8 cellular contexts compared by ENCODE assay signal in the genomic region with DNA sequence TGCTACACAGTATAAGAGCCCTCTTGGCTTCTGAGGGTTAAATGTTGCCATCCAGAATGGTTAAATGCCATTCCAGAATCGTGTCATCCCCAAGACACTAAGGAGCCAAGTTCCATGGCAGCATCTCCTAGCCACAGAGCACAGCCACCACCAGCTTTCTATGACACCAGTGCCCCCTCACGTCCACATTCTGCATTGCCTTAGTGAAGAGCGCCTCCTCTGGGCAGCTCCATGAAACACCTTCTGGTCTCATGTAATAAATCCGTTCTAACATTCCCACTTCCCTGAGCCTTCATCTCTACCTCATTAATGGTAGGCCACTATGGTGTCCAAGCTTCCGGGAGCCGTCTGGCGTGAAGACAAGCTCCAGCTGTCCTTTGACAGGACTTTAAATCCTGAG. TPM values are rescaled to one million over a fixed set of nuclear protein-coding genes. Genes with fewer than 3 reads are reported as not detected.
A peak's percentile ranks its signal among the peaks of the same experiment; 100 is the strongest.
DNase-seq lines count a peak whose midpoint lies in the region; ATAC-seq, FAIRE-seq and TF ChIP-seq lines count a peak whose summit lies in the region.

No MANE protein-coding gene starts in this region.

- ATAC-seq in GM12878 (peak; percentile 90), HG02588 (IDR thresholded peaks at IDR 0.05; ENCODE audit: unreplicated experiment) (no peak), HG03097 (IDR thresholded peaks at IDR 0.05; ENCODE audit: low FRiP score, unreplicated experiment) (no peak)

- no peak for TF ChIP-seq POLR2A in H54 (IDR thresholded peaks at IDR 0.05; ENCODE audit: low read depth, low read length)
- TF ChIP-seq POLR2A in GM12878 (IDR thresholded peaks at IDR 0.05; ENCODE audit: low read depth, low read length): no peak
- no peak for TF ChIP-seq POLR2A in stomach (IDR thresholded peaks at IDR 0.05)

- no peaks in the 10 kb centered on the region for H4K20me1 ChIP-seq in GM12878 (ENCODE audit: control insufficient read depth, insufficient read depth)

- peaks cover 0 to 2% of the 10 kb centered on the region in 2 experiments; a peak in 2 of 4 replicates for H3K36me3 ChIP-seq in GM12878 (ENCODE audit: control insufficient read depth in 2 of 2, insufficient read depth in 2 of 2, low read length in 1 of 2)
- H3K36me3 ChIP-seq in stomach: peaks cover 0 to 33% (median 32%) of the 10 kb centered on the region in 4 donors

- no peak for TF ChIP-seq EP300 in GM12878 (IDR thresholded peaks at IDR 0.05; ENCODE audit: borderline replicate concordance in 1 of 2, control insufficient read depth in 1 of 2, low read depth in 2 of 2, low read length in 2 of 2)
- no peak for TF ChIP-seq EP300 in stomach (IDR thresholded peaks at IDR 0.05)

- intact Hi-C loops in GM12878 (cut with micrococcal nuclease; ENCODE audit: unreplicated experiment) (no loop called here), stomach (cut with DNase I; ENCODE audit: low total_unique reads) (no loop called here)

- in situ Hi-C loops in GM12878 (cut with MboI): no loop called here

- FAIRE-seq in H54 (lab: Jason Lieb, UNC) (no peak), RCC 7860 (lab: Jason Lieb, UNC) (no peak), GM12878 (lab: Jason Lieb, UNC) (peak; percentile 77)

- SMC1A ChIA-PET in GM12878 (lab: Charles Lee; ENCODE audit: uncharacterized antibody, unreplicated experiment): interaction anchor here (1.0 kb wide), 1 partner anchor 30 kb away, joined by 3 read pairs; no protein-coding TSS in a partner anchor

- RAD21 ChIA-PET in GM12878 (lab: Charles Lee; ENCODE audit: unreplicated experiment): interaction anchor here (1.1 kb wide), 1 partner anchor 45 kb away, joined by 4 read pairs; a partner anchor contains a TSS

- BruUV-seq in GM12878 (replicated peaks; lab: Mats Ljungman, UMichigan): no TSS peak

- DNase-seq in CMK (ENCODE audit: low read depth) (peak; percentile 20), H54 (ENCODE audit: insufficient read length, low spot score) (peak; percentile 44), RCC 7860 (ENCODE audit: low spot score) (peak; percentile 4), GM12878 (ENCODE audit: low read depth, low spot score) (no peak), islet precursor cell (peak; percentile 78), stomach (peak; percentile 38)

- POLR2A ChIA-PET in GM12878 (lab: Charles Lee): no interaction called here

- TF ChIP-seq CTCF in GM12878 (IDR thresholded peaks at IDR 0.05 in 2 of 3, conservative IDR thresholded peaks at IDR 0.05 in 1 of 3; ENCODE audit: control insufficient read depth in 2 of 3, extremely low read depth in 1 of 3, insufficient read depth in 1 of 3, low read depth in 3 of 3, low read length in 3 of 3): peak; percentile 80 to 86 (median 82)
- peak in 5 of 7 experiments; percentile 25 to 62 (median 39) for TF ChIP-seq CTCF in stomach (IDR thresholded peaks at IDR 0.05)

- H3K4me1 ChIP-seq in GM12878 (ENCODE audit: control insufficient read depth, insufficient read depth, low read length): no peaks in the 10 kb centered on the region
- H3K4me1 ChIP-seq in stomach: no peaks in the 10 kb centered on the region

- H2AFZ ChIP-seq in GM12878 (ENCODE audit: control insufficient read depth, low read depth, low read length): no peak overlapping the region

- H3K9ac ChIP-seq in GM12878 (ENCODE audit: control insufficient read depth, insufficient read depth, low read length): no peak overlapping the region

- H3K79me2 ChIP-seq in GM12878 (ENCODE audit: control insufficient read depth, insufficient read depth, low read length): no peaks in the 10 kb centered on the region

- H3K27me3 ChIP-seq in GM12878 (replicated peaks in 1 of 2; ENCODE audit: control insufficient read depth in 2 of 2, insufficient read depth in 2 of 2, low read length in 1 of 2) (no peaks in the 10 kb centered on the region), stomach (no peaks in the 10 kb centered on the region)

- CTCF ChIA-PET in GM12878 (lab: Yijun Ruan, JAX): interaction anchor here (0.8 to 2.0 kb wide), 3 partner anchors 9 to 75 kb away, joined by 3 to 6 read pairs (median 4); no protein-coding TSS in a partner anchor

- TF ChIP-seq RAD21 in GM12878 (IDR thresholded peaks at IDR 0.05; ENCODE audit: insufficient read depth, low read depth, low read length): peak; percentile 68

- H3K27ac ChIP-seq in GM12878 (ENCODE audit: control insufficient read depth, insufficient read depth) (no peak overlapping the region), stomach (no peak overlapping the region)

- H3K4me2 ChIP-seq in GM12878 (ENCODE audit: control insufficient read depth, insufficient read depth): no peak overlapping the region

- WGBS in GM12878 (ENCODE audit: insufficient coverage, insufficient replicate concordance, low lambda C conversion rate, missing lambda C conversion rate): 80% methylated on average over 7 of the region's 7 CpGs
- WGBS in stomach, 5 donors: 45 to 61% (median 47%) methylated on average over 7 of the region's 7 CpGs

- H3K9me3 ChIP-seq in GM12878 (replicated peaks; ENCODE audit: control insufficient read depth, insufficient read depth, low read length) (no peaks in the 10 kb centered on the region), stomach (no peaks in the 10 kb centered on the region)

- H3K4me3 ChIP-seq in GM12878 (no peak overlapping the region), stomach (no peak overlapping the region)

TF ChIP-seq in GM12878, 131 proteins besides CTCF, POLR2A, EP300 and RAD21 (continues in another document):
- TF ChIP-seq SMARCA5 (IDR thresholded peaks at IDR 0.05): 0 out of 2 replicates have a peak, but pooled peaks have one; percentile 44
- no peak for TF ChIP-seq MYB (IDR thresholded peaks at IDR 0.05; ENCODE audit: borderline replicate concordance, low read depth, low read length)
- TF ChIP-seq EED (IDR thresholded peaks at IDR 0.05; ENCODE audit: low read depth): no peak
- TF ChIP-seq POU2F2 (IDR thresholded peaks at IDR 0.05; ENCODE audit: borderline replicate concordance, low read depth, low read length): peak; percentile 28; the same call in 1 of the 3 replicates

RNA-seq across cellular contexts. Expression of a gene that starts 12.4 kb away (rescaled TPM):
- total RNA-seq in GM12878 (2013; cell fraction: nucleolus; rRNA removed): 2.6 and 2.7 TPM in 2 replicates
- 0.56 and 0.93 TPM in 2 replicates for total RNA-seq in GM12878 (2014; rRNA removed)
- total RNA-seq in GM12878 (2014; rRNA removed; fragmentation: Illumina TruSeq; extraction: Trizol): not detected in 2 replicates
- total RNA-seq in GM12878 (2021): not detected in 2 replicates
- not detected for polyA plus RNA-seq in GM12878 (2011; ENCODE audit: low read depth)
- polyA plus RNA-seq in GM12878 (2011; rRNA removed): 0.10 TPM in 1 of 2 replicates, not detected in the other
- polyA plus RNA-seq in GM12878 (2011; cell fraction: cytosol; rRNA removed): 0.07 and 0.23 TPM in 2 replicates
- 0.32 and 1.3 TPM in 2 replicates for polyA plus RNA-seq in GM12878 (2011; cell fraction: nucleus; rRNA removed)
- polyA plus RNA-seq in GM12878 (2012): 0.69 and 0.93 TPM in 2 replicates
- polyA plus RNA-seq in GM12878 (2014; fragmentation: Illumina TruSeq; extraction: Trizol): not detected in 2 replicates
- polyA plus RNA-seq in GM12878 (2014; fragmentation: Nextera tagmentation; extraction: Ambion mirVana): not detected
- polyA plus RNA-seq in GM12878 (2014; rRNA removed): 0.18 and 0.25 TPM in 2 replicates
- 1 to 10 TPM in 1 of 2 experiments, under 1 TPM in 1; 0.47 to 1.2 TPM for polyA plus RNA-seq in GM12878 (2016; fragmentation: Nextera tagmentation; extraction: Ambion mirVana)
- 0.41 TPM in 1 of 2 replicates, not detected in the other for polyA minus RNA-seq in GM12878 (2011; rRNA and poly(A)+ RNA removed)
- polyA minus RNA-seq in GM12878 (2011; cell fraction: cytosol; rRNA and poly(A)+ RNA removed): not detected in 2 replicates
- 2.7 and 3.0 TPM in 2 replicates for polyA minus RNA-seq in GM12878 (2011; cell fraction: nucleus; rRNA and poly(A)+ RNA removed)
- total RNA-seq in stomach: not detected
- under 1 TPM in 1 of 3 donors, not detected in 2; 0.15 TPM for polyA plus RNA-seq in stomach

RNA-seq across cellular contexts. Expression of a gene that starts 30.4 kb away (rescaled TPM):
- total RNA-seq in GM12878 (2013; cell fraction: nucleolus; rRNA removed): 285 and 287 TPM in 2 replicates
- total RNA-seq in GM12878 (2014; rRNA removed): 259 and 322 TPM in 2 replicates
- 416 and 430 TPM in 2 replicates for total RNA-seq in GM12878 (2014; rRNA removed; fragmentation: Illumina TruSeq; extraction: Trizol)
- 550 and 555 TPM in 2 replicates for total RNA-seq in GM12878 (2021)
- 328 TPM for polyA plus RNA-seq in GM12878 (2011; ENCODE audit: low read depth)
- 602 and 605 TPM in 2 replicates for polyA plus RNA-seq in GM12878 (2011; rRNA removed)
- polyA plus RNA-seq in GM12878 (2011; cell fraction: cytosol; rRNA removed): 137 and 177 TPM in 2 replicates
- polyA plus RNA-seq in GM12878 (2011; cell fraction: nucleus; rRNA removed): 109 and 125 TPM in 2 replicates
- 303 and 419 TPM in 2 replicates for polyA plus RNA-seq in GM12878 (2012)
- polyA plus RNA-seq in GM12878 (2014; fragmentation: Illumina TruSeq; extraction: Trizol): 393 and 480 TPM in 2 replicates
- 100 to 1,000 TPM in 1 of 2 experiments, 10 to 100 TPM in 1; 78.2 to 139 TPM for polyA plus RNA-seq in GM12878 (2014; fragmentation: Nextera tagmentation; extraction: Ambion mirVana)
- polyA plus RNA-seq in GM12878 (2014; rRNA removed): 261 and 326 TPM in 2 replicates
- 100 to 1,000 TPM; 433 to 469 TPM for polyA plus RNA-seq in GM12878 (2016; fragmentation: Nextera tagmentation; extraction: Ambion mirVana)
- 439 and 652 TPM in 2 replicates for polyA minus RNA-seq in GM12878 (2011; rRNA and poly(A)+ RNA removed)
- 262 and 309 TPM in 2 replicates for polyA minus RNA-seq in GM12878 (2011; cell fraction: cytosol; rRNA and poly(A)+ RNA removed)
- polyA minus RNA-seq in GM12878 (2011; cell fraction: nucleus; rRNA and poly(A)+ RNA removed): 71.2 and 97.1 TPM in 2 replicates
- total RNA-seq in stomach: 100 to 1,000 TPM; 142 to 638 (median 342) TPM
- 100 to 1,000 TPM in 1 of 3 donors, 10 to 100 TPM in 2; 81.7 to 100 (median 86.4) TPM for polyA plus RNA-seq in stomach

RNA-seq across cellular contexts. Expression of a gene that starts 44.9 kb away (rescaled TPM):
- total RNA-seq in GM12878 (2013; cell fraction: nucleolus; rRNA removed): 1,885 and 1,957 TPM in 2 replicates
- total RNA-seq in GM12878 (2014; rRNA removed) (692 and 694 TPM in 2 replicates), GM12878 (2014; rRNA removed; fragmentation: Illumina TruSeq; extraction: Trizol) (683 and 716 TPM in 2 replicates), GM12878 (2021) (603 and 690 TPM in 2 replicates), stomach (1,000 to 10,000 TPM in 1 of 5 donors, 100 to 1,000 TPM in 4; 468 to 1,215 (median 732) TPM)
- 400 TPM for polyA plus RNA-seq in GM12878 (2011; ENCODE audit: low read depth)
- polyA plus RNA-seq in GM12878 (2011; rRNA removed) (695 and 934 TPM in 2 replicates), GM12878 (2014; fragmentation: Illumina TruSeq; extraction: Trizol) (691 and 785 TPM in 2 replicates), GM12878 (2014; fragmentation: Nextera tagmentation; extraction: Ambion mirVana) (100 to 1,000 TPM; 184 to 189 TPM), GM12878 (2014; rRNA removed) (780 and 888 TPM in 2 replicates), GM12878 (2016; fragmentation: Nextera tagmentation; extraction: Ambion mirVana) (100 to 1,000 TPM; 542 to 567 TPM), stomach (100 to 1,000 TPM in 2 of 3 donors, 10 to 100 TPM in 1; 87.5 to 193 (median 106) TPM)
- polyA plus RNA-seq in GM12878 (2011; cell fraction: cytosol; rRNA removed): 201 and 239 TPM in 2 replicates
- 1,317 and 2,141 TPM in 2 replicates for polyA plus RNA-seq in GM12878 (2011; cell fraction: nucleus; rRNA removed)
- polyA plus RNA-seq in GM12878 (2012): 453 and 702 TPM in 2 replicates
- polyA minus RNA-seq in GM12878 (2011; rRNA and poly(A)+ RNA removed): 330 and 478 TPM in 2 replicates
- polyA minus RNA-seq in GM12878 (2011; cell fraction: cytosol; rRNA and poly(A)+ RNA removed): 349 and 463 TPM in 2 replicates
- 907 and 1,891 TPM in 2 replicates for polyA minus RNA-seq in GM12878 (2011; cell fraction: nucleus; rRNA and poly(A)+ RNA removed)
